Comparison of ENCODE assay signal across 15 cellular contexts in the genomic region with DNA sequence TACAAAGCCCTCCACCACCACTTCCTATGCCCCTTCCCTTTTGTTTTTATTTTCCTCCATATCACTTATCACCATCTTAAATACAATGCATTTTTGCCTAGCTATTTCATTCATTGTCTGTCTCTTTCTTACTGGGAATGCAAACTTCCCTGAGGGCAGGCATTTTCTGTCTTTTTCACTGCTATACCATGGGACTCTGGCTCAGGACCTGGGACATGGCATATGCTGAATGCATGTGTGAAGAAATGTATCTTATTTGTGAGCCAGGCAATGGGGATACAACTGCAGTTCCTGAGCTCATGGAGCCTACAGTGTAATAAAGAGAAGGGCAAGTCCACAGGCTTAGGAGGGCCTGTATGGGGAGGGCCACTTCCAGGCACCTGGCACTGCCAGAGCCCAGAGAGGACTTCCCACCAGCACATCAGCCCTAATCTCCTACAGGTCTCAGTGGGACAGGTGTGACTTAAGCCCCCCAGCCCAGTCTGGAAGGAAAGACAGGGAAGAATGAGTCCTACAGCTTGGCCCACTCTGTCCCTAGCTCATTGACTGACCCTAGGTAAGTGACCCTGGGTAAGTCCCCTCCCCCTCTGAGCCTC. TPM values are rescaled to one million over a fixed set of nuclear protein-coding genes. Genes with fewer than 3 reads are reported as not detected.
DNase-seq lines count a peak whose midpoint lies in the region; ATAC-seq and TF ChIP-seq lines count a peak whose summit lies in the region.
"Had no signal": no experiment of that assay in that cellular context is flagged by ENCODE, and none has a peak within 500 bp of the region (broad histone marks: within the 10 kb centered on the region; RNA-seq: fewer than 3 reads in every experiment).

No MANE protein-coding gene starts in this region.

- no peaks in the 10 kb centered on the region for H3K36me3 Mint-ChIP-seq in Caco-2 (ENCODE audit: insufficient read depth, unreplicated experiment)

- no peak for ATAC-seq in HG03571 (IDR thresholded peaks at IDR 0.05; ENCODE audit: unreplicated experiment)

- H3K27ac Mint-ChIP-seq in Caco-2 (ENCODE audit: unreplicated experiment) = peak overlapping the region; percentile 32
- H3K27ac Mint-ChIP-seq: CD4-positive, CD25-positive, alpha-beta regulatory T cell had no signal

- no peaks in the 10 kb centered on the region for H3K9me3 Mint-ChIP-seq in Caco-2 (ENCODE audit: unreplicated experiment)
- H3K9me3 Mint-ChIP-seq: CD4-positive, CD25-positive, alpha-beta regulatory T cell had no signal

- no peak for DNase-seq in Caco-2
- peak in 2 of 10 donors; percentile 14 to 38 for DNase-seq in dorsolateral prefrontal cortex
- peak; percentile 54 for DNase-seq in osteoblast (ENCODE audit: insufficient read length, low spot score, missing footprints)
- no peak for DNase-seq in substantia nigra (lab: John Stamatoyannopoulos, UW)
- no peak for DNase-seq in GM19238 (ENCODE audit: insufficient read length, low spot score)
- no peak for DNase-seq in NCI-H2171 treated with DMSO at 0.1 percent for 48 hours (lab: John Stamatoyannopoulos, UW)
- DNase-seq: Calu3; CD4-positive, CD25-positive, alpha-beta regulatory T cell; NCI-H1417; NCI-H187 treated with DMSO at 0.1 percent for 48 hours; NCI-H69; SHP77 had no signal

- H3K4me2 ChIP-seq in osteoblast (ENCODE audit: insufficient read depth, low read length) = no peak overlapping the region

- no peak overlapping the region for H2AFZ ChIP-seq in osteoblast (ENCODE audit: low read length)

- no peaks in the 10 kb centered on the region for H3K9me3 ChIP-seq in Caco-2
- H3K9me3 ChIP-seq in osteoblast (ENCODE audit: low read depth, low read length) = no peaks in the 10 kb centered on the region
- H3K9me3 ChIP-seq: HAP-1 had no signal

- no peaks in the 10 kb centered on the region for H3K27me3 Mint-ChIP-seq in Caco-2 (ENCODE audit: insufficient read depth, unreplicated experiment)
- H3K27me3 Mint-ChIP-seq: CD4-positive, CD25-positive, alpha-beta regulatory T cell had no signal

- no peak overlapping the region for H3K4me3 Mint-ChIP-seq in Caco-2 (ENCODE audit: unreplicated experiment)
- H3K4me3 Mint-ChIP-seq: CD4-positive, CD25-positive, alpha-beta regulatory T cell had no signal

- no peak for TF ChIP-seq CTCF in Caco-2 (IDR thresholded peaks at IDR 0.05; ENCODE audit: insufficient read depth in 1 of 2, low read depth in 1 of 2, low read length in 1 of 2, severe bottlenecking in 1 of 2, unreplicated experiment in 1 of 2)
- no peak for TF ChIP-seq CTCF in dorsolateral prefrontal cortex (IDR thresholded peaks at IDR 0.05 in 54 of 56, conservative IDR thresholded peaks at IDR 0.05 in 2 of 56; ENCODE audit: low read depth in 1 of 56, partially characterized antibody in 56 of 56)
- TF ChIP-seq CTCF in osteoblast (IDR thresholded peaks at IDR 0.05; ENCODE audit: extremely low read depth, low read depth, low read length) = no peak

- H3K4me1 Mint-ChIP-seq in Caco-2 (ENCODE audit: low read depth, unreplicated experiment) = peaks cover 15% of the 10 kb centered on the region

- H3K4me1 ChIP-seq in Caco-2 (peaks cover 21% of the 10 kb centered on the region), osteoblast (ENCODE audit: insufficient read depth, low read length) (peaks cover 11% of the 10 kb centered on the region)
- H3K4me1 ChIP-seq: HAP-1 had no signal

- no peaks in the 10 kb centered on the region for H3K27me3 ChIP-seq in Caco-2 (replicated peaks; ENCODE audit: control insufficient read depth, insufficient read depth, low read length)
- no peaks in the 10 kb centered on the region for H3K27me3 ChIP-seq in dorsolateral prefrontal cortex
- H3K27me3 ChIP-seq in osteoblast (ENCODE audit: insufficient read depth, low read length) = no peaks in the 10 kb centered on the region

- no TSS peak for BruUV-seq in Caco-2 (replicated peaks; lab: Mats Ljungman, UMichigan)

- H3K27ac ChIP-seq in dorsolateral prefrontal cortex (peak overlapping the region; percentile 25 to 100 (median 99)), osteoblast (ENCODE audit: low read depth, low read length) (no peak overlapping the region), substantia nigra (ENCODE audit: low read depth, low read length, poor library complexity, severe bottlenecking) (peak overlapping the region; percentile 100)
- H3K27ac ChIP-seq: HL-60 had no signal

- H3K4me3 ChIP-seq in Caco-2 (ENCODE audit: low read depth, low read length) (no peak overlapping the region), dorsolateral prefrontal cortex (no peak overlapping the region), osteoblast (ENCODE audit: insufficient read depth, low read length) (no peak overlapping the region)
- H3K4me3 ChIP-seq: HAP-1 had no signal

- intact Hi-C loops in Caco-2 (cut with micrococcal nuclease; ENCODE audit: unreplicated experiment) = no loop called here
- intact Hi-C loops in dorsolateral prefrontal cortex (cut with DNase I) = loop anchor here in 1 of 2 donors (5.0 kb wide), 1 partner anchor 40 kb away; no protein-coding TSS in a partner anchor

- POLR2A ChIA-PET in Caco-2 (lab: Charles Lee) = no interaction called here

- CTCF ChIA-PET in Caco-2 (lab: Charles Lee) = interaction anchor here (1.0 to 1.5 kb wide), 4 partner anchors 10 to 324 kb away, joined by 3 to 5 read pairs (median 3); no protein-coding TSS in a partner anchor

- H3K79me2 ChIP-seq in osteoblast (ENCODE audit: insufficient read depth, low read length) = no peaks in the 10 kb centered on the region

- no peaks in the 10 kb centered on the region for H3K36me3 ChIP-seq in Caco-2 (ENCODE audit: control insufficient read depth, insufficient read depth, low read length)
- H3K36me3 ChIP-seq in osteoblast (ENCODE audit: insufficient read depth, low read length) = no peaks in the 10 kb centered on the region
- H3K36me3 ChIP-seq: HAP-1 had no signal

- H4K20me1 ChIP-seq in osteoblast (ENCODE audit: insufficient read depth, low read length) = peaks cover 19% of the 10 kb centered on the region

RNA-seq across cellular contexts. Expression of gene TFEB, which starts 43.2 kb away (rescaled TPM):
- total RNA-seq in Caco-2 (2022) (3.8 and 3.9 TPM in 2 replicates), dorsolateral prefrontal cortex (100 to 1,000 TPM in 2 of 120 experiments, 10 to 100 TPM in 118; 13.9 to 125 (median 40.5) TPM), osteoblast (5.1 and 5.6 TPM in 2 replicates)

RNA-seq across cellular contexts. Expression of gene MDFI, which starts 53.9 kb away (rescaled TPM):
- total RNA-seq in Caco-2 (2022) (0.51 TPM in 1 of 2 replicates, not detected in the other), dorsolateral prefrontal cortex (10 to 100 TPM in 1 of 120 experiments, 1 to 10 TPM in 100, under 1 TPM in 18, not detected in 1; 0.46 to 11.7 (median 2.2) TPM), osteoblast (0.72 and 5.3 TPM in 2 replicates)
- total RNA-seq: CD4-positive, CD25-positive, alpha-beta regulatory T cell had no signal

RNA-seq across cellular contexts. Expression of gene PGC, which starts 55.0 kb away (rescaled TPM):
- total RNA-seq in Caco-2 (2022) (8.9 and 12.2 TPM in 2 replicates), dorsolateral prefrontal cortex (1 to 10 TPM in 11 of 120 experiments, under 1 TPM in 26, not detected in 83; 0.38 to 2.2 (median 0.64) TPM), osteoblast (not detected in 2 replicates)
- total RNA-seq: Calu3; CD4-positive, CD25-positive, alpha-beta regulatory T cell had no signal
